In genomic region chr10:93766918-93767317, GRCh38 we compare ENCODE assay signal across 16 cellular contexts. TPM values are rescaled to one million over a fixed set of nuclear protein-coding genes. Genes with fewer than 3 reads are reported as not detected.
A peak's percentile ranks its signal among the peaks of the same experiment; 100 is the strongest.
DNase-seq lines count a peak whose midpoint lies in the region; ATAC-seq and TF ChIP-seq lines count a peak whose summit lies in the region.
"Had no signal": no experiment of that assay in that cellular context is flagged by ENCODE, and none has a peak within 500 bp of the region (broad histone marks: within the 10 kb centered on the region; RNA-seq: fewer than 3 reads in every experiment).

No MANE protein-coding gene starts in this region.

- DNase-seq in NOMO-1 treated with DMSO at 0.1 percent for 48 hours (lab: John Stamatoyannopoulos, UW; ENCODE audit: unreplicated experiment) = peak; percentile 13
- no peak for DNase-seq in NOMO-1 (lab: John Stamatoyannopoulos, UW; ENCODE audit: unreplicated experiment in 2 of 2)
- peak in 4 of 61 donors; percentile 12 to 61 (median 21) for DNase-seq in caudate nucleus (lab: John Stamatoyannopoulos, UW)
- DNase-seq in midbrain (lab: John Stamatoyannopoulos, UW) = peak; percentile 34
- DNase-seq in stomach = no peak
- DNase-seq: DMS53, GF-D8, HCEC 1CT, HFFc6 had no signal

- TF ChIP-seq EP300 in stomach (IDR thresholded peaks at IDR 0.05) = no peak

- TF ChIP-seq POLR2A in stomach (IDR thresholded peaks at IDR 0.05) = no peak

- no peak for ATAC-seq in HG02798 (IDR thresholded peaks at IDR 0.05; ENCODE audit: poor library complexity, unreplicated experiment)
- no peak for ATAC-seq in GM18498 (IDR thresholded peaks at IDR 0.05; ENCODE audit: unreplicated experiment)

- peaks cover 0 to 2% (median 0%) of the 10 kb centered on the region in 4 donors for H3K4me1 ChIP-seq in stomach
- H3K4me1 ChIP-seq: BLaER1 had no signal

- H3K27me3 ChIP-seq in stomach = peaks cover 0 to 11% (median 0%) of the 10 kb centered on the region in 3 donors
- H3K27me3 ChIP-seq: BLaER1 had no signal

- H3K4me3 ChIP-seq in stomach = no peak overlapping the region
- H3K4me3 ChIP-seq: BLaER1 had no signal

- intact Hi-C loops in stomach (cut with DNase I; ENCODE audit: low total_unique reads) = no loop called here

- no peaks in the 10 kb centered on the region for H3K36me3 ChIP-seq in stomach
- H3K36me3 ChIP-seq: BLaER1 had no signal

- TF ChIP-seq CTCF in stomach (IDR thresholded peaks at IDR 0.05) = no peak

- no peaks in the 10 kb centered on the region for H3K9me3 ChIP-seq in stomach
- H3K9me3 ChIP-seq: BLaER1 had no signal

- WGBS in stomach, 5 donors = 89 to 96% (median 92%) methylated on average over 2 of the region's 2 CpGs

- H3K27ac ChIP-seq in caudate nucleus (ENCODE audit: low read depth, low read length) (peak overlapping the region; percentile 85), temporal lobe (ENCODE audit: low read depth, low read length) (peak overlapping the region; percentile 63), stomach (no peak overlapping the region)
- H3K27ac ChIP-seq: 22Rv1, BLaER1 had no signal

RNA-seq across cellular contexts. Expression of gene LGI1, which starts 9.2 kb away (rescaled TPM):
- total RNA-seq in temporal lobe = 19.7 TPM
- 1 to 10 TPM in 3 of 5 donors, not detected in 2; 1.4 to 7.2 (median 2.2) TPM for total RNA-seq in stomach
- 1 to 10 TPM in 1 of 3 donors, under 1 TPM in 2; 0.12 to 1.8 (median 0.63) TPM for polyA plus RNA-seq in stomach
- total RNA-seq: A673, H1, HFFc6 had no signal

Comparison
In these comparisons a context has a peak if more than half of its experiments do, and no peak if none do; other contexts are left out.
1. DNase-seq: peak in NOMO-1 treated with DMSO at 0.1 percent for 48 hours (single experiment) and midbrain (single experiment); none in NOMO-1 (0 of 2) and stomach (single experiment).
2. H3K27ac ChIP-seq: peak in caudate nucleus (single experiment) and temporal lobe (single experiment); none in stomach (0 of 5).